ENCODE assay signal across 1 cellular context in the genomic region with DNA sequence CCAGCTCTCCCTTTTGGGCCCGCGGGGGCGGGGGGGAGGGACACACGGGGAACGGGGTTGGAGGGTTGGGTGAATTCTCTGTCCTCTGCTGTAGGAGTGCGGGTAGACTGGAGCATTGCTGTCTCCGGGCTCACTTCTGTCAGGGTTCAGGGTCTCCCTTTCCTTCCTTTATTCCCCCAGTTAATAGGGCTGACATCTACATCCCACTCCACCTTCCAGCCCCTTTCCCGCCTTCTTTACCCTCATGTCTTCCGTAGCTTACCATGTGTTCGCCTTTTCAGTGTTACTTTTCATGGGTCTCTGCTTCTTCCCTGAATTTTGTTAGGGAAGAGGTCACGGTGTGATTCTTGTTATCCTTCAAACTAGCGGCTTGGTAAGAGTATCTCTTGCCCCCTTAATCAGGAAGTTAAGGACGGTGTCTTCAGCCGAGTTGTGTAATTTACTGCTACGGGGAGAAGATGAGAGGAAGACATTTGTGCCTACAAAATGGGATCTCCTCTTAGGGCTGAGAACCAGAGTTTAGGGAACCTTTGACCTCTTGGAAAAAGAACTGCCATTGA.
A peak's percentile ranks its signal among the peaks of the same experiment; 100 is the strongest.
TF ChIP-seq lines count a peak whose summit lies in the region.

No MANE protein-coding gene starts in this region.

TF ChIP-seq in H1, 55 proteins besides CTCF, POLR2A, EP300 and RAD21 (continued from another document):
- TF ChIP-seq CHD7 (IDR thresholded peaks at IDR 0.05; ENCODE audit: insufficient replicate concordance, low read length) (no peak), CREB1 (IDR thresholded peaks at IDR 0.05) (no peak), BACH1 (IDR thresholded peaks at IDR 0.05; ENCODE audit: low read length) (no peak), MAFK (IDR thresholded peaks at IDR 0.05; ENCODE audit: low read depth, low read length) (no peak), POLR2AphosphoS5 (IDR thresholded peaks at IDR 0.05; ENCODE audit: low read depth, low read length) (no peak), KDM4A (IDR thresholded peaks at IDR 0.05; ENCODE audit: low read depth, low read length, severe bottlenecking) (no peak), RFX5 (IDR thresholded peaks at IDR 0.05; ENCODE audit: borderline replicate concordance, low read depth, low read length) (no peak), FOSL1 (IDR thresholded peaks at IDR 0.05; ENCODE audit: insufficient read depth, low read depth, low read length) (no peak), SP2 (IDR thresholded peaks at IDR 0.05; ENCODE audit: low read length) (no peak), TBP (IDR thresholded peaks at IDR 0.05; ENCODE audit: low read depth, low read length) (no peak), NRF1 (IDR thresholded peaks at IDR 0.05; ENCODE audit: low read depth, low read length) (no peak), BCL11A (IDR thresholded peaks at IDR 0.05; ENCODE audit: low read depth in 2 of 2, low read length in 2 of 2) (no peak), CHD2 (IDR thresholded peaks at IDR 0.05; ENCODE audit: low read length) (no peak), ATF3 (IDR thresholded peaks at IDR 0.05; ENCODE audit: insufficient read depth, low read depth, low read length) (no peak)
- TF ChIP-seq, protein P1, sequence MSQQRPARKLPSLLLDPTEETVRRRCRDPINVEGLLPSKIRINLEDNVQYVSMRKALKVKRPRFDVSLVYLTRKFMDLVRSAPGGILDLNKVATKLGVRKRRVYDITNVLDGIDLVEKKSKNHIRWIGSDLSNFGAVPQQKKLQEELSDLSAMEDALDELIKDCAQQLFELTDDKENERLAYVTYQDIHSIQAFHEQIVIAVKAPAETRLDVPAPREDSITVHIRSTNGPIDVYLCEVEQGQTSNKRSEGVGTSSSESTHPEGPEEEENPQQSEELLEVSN (IDR thresholded peaks at IDR 0.05), result peak; percentile 99
- TF ChIP-seq, protein P2, sequence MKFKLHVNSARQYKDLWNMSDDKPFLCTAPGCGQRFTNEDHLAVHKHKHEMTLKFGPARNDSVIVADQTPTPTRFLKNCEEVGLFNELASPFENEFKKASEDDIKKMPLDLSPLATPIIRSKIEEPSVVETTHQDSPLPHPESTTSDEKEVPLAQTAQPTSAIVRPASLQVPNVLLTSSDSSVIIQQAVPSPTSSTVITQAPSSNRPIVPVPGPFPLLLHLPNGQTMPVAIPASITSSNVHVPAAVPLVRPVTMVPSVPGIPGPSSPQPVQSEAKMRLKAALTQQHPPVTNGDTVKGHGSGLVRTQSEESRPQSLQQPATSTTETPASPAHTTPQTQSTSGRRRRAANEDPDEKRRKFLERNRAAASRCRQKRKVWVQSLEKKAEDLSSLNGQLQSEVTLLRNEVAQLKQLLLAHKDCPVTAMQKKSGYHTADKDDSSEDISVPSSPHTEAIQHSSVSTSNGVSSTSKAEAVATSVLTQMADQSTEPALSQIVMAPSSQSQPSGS (IDR thresholded peaks at IDR 0.05; ENCODE audit: low read length), result no peak
- TF ChIP-seq, protein P3, sequence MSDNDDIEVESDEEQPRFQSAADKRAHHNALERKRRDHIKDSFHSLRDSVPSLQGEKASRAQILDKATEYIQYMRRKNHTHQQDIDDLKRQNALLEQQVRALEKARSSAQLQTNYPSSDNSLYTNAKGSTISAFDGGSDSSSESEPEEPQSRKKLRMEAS (IDR thresholded peaks at IDR 0.05), result peak; percentile 92
